Comparison of ENCODE assay signal across 1 cellular context in the genomic region with DNA sequence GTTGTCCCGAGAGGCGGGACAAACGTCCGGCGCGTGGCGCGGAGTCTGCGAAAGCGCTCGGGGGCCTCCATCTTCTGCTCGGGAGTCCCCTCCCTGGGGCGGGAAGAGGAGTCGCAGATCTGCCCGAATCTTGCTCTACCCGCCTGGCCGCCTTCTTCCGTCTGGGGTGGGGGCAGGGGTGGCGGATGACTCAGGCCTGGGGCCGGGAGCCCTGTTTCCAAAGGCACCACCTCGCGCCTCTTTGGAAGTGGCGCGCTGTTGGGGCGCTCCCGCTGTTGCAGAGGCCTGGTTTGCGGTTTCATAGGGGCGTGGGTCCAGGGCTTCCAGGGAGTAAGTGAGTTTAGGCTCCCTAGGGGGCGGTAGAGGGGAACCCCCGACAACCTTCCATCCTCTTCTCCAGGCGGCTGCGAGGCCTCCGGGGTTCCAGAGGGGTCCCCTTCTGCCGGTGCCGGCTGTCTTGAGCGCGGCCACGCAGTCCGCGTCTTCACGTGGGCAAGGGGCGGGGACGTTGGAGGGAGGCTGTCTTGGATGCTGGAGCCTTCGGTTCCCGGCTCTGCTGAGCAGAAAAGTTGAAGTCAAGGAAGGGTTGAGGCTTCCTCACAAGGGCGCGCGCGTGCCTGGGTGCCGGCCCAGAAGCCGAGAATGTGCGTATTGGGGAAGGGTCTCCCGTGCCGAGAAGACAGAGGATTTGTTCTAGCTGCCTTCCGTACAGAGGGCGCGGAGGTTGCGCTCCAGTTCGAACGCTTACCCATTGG.
TF ChIP-seq lines count a peak whose summit lies in the region.

No MANE protein-coding gene starts in this region.

TF ChIP-seq in endothelial cell of umbilical vein, 7 proteins besides CTCF, POLR2A, EP300 and RAD21:
- TF ChIP-seq POLR2AphosphoS5 (IDR thresholded peaks at IDR 0.05; ENCODE audit: insufficient read depth, low read depth, low read length) (no peak), MAX (IDR thresholded peaks at IDR 0.05; ENCODE audit: insufficient read depth, insufficient read length) (no peak), EZH2 (IDR thresholded peaks at IDR 0.05; ENCODE audit: borderline replicate concordance, low read depth, low read length, severe bottlenecking) (peak; percentile 85), MYC (IDR thresholded peaks at IDR 0.05; ENCODE audit: low read depth, low read length) (no peak)
TF ChIP-seq in endothelial cell of umbilical vein: peak in this region for 1.
